ENCODE assay signal across 13 cellular contexts in genomic region chrX:38563006-38563405, GRCh38. TPM values are rescaled to one million over a fixed set of nuclear protein-coding genes. Genes with fewer than 3 reads are reported as not detected.
DNase-seq lines count a peak whose midpoint lies in the region; ATAC-seq, FAIRE-seq and TF ChIP-seq lines count a peak whose summit lies in the region.
"Had no signal": no experiment of that assay in that cellular context is flagged by ENCODE, and none has a peak within 500 bp of the region (broad histone marks: within the 10 kb centered on the region; RNA-seq: fewer than 3 reads in every experiment).

No MANE protein-coding gene starts in this region.

- H3K27me3 ChIP-seq in CD8-positive, alpha-beta T cell (ENCODE audit: insufficient read depth, low read length): no peaks in the 10 kb centered on the region

- no peak overlapping the region for H3K27ac ChIP-seq in CD8-positive, alpha-beta T cell (ENCODE audit: low read depth, low read length)
- H3K27ac ChIP-seq in VCaP: peak overlapping the region; percentile 57
- H3K27ac ChIP-seq in kidney (ENCODE audit: low read depth in 2 of 2, low read length in 2 of 2): no peak overlapping the region

- H3K9me3 Mint-ChIP-seq in CD8-positive, alpha-beta T cell: no peaks in the 10 kb centered on the region
- H3K9me3 Mint-ChIP-seq: activated CD4-positive, alpha-beta T cell treated with anti-CD3 and anti-CD28 coated beads, Interleukin-2, amount 10 ng/mL, durations not matched to agents 24 days and 14 days; activated naive CD4-positive, alpha-beta T cell treated with anti-CD3 and anti-CD28 coated beads, Interleukin-2, amount 10 ng/mL, durations not matched to agents 7 days and 5 days had no signal

- peaks cover 10% of the 10 kb centered on the region for H3K4me1 ChIP-seq in CD8-positive, alpha-beta T cell (ENCODE audit: insufficient read depth, low read length)
- H3K4me1 ChIP-seq in kidney (ENCODE audit: control insufficient read depth in 1 of 2, insufficient read depth in 1 of 2, low read depth in 1 of 2, low read length in 2 of 2): no peaks in the 10 kb centered on the region

- peaks cover 7% of the 10 kb centered on the region for H3K4me1 Mint-ChIP-seq in CD8-positive, alpha-beta T cell (ENCODE audit: low read depth)

- no peak for TF ChIP-seq CTCF in CD8-positive, alpha-beta T cell (IDR thresholded peaks at IDR 0.05)
- TF ChIP-seq CTCF in VCaP (conservative IDR thresholded peaks at IDR 0.05) (no peak), kidney (IDR thresholded peaks at IDR 0.05; ENCODE audit: borderline replicate concordance, extremely low read depth, insufficient read depth) (no peak)

- peak overlapping the region; percentile 23 for H3K4me3 Mint-ChIP-seq in CD8-positive, alpha-beta T cell
- H3K4me3 Mint-ChIP-seq: activated CD4-positive, alpha-beta T cell treated with anti-CD3 and anti-CD28 coated beads, Interleukin-2, amount 10 ng/mL, durations not matched to agents 24 days and 14 days; activated naive CD4-positive, alpha-beta T cell treated with anti-CD3 and anti-CD28 coated beads, Interleukin-2, amount 10 ng/mL, durations not matched to agents 7 days and 5 days had no signal

- CTCF ChIA-PET in CD8-positive, alpha-beta T cell (lab: Charles Lee): no interaction called here

- H3K36me3 Mint-ChIP-seq in CD8-positive, alpha-beta T cell: no peaks in the 10 kb centered on the region
- H3K36me3 Mint-ChIP-seq: activated naive CD4-positive, alpha-beta T cell treated with anti-CD3 and anti-CD28 coated beads, Interleukin-2, amount 10 ng/mL, durations not matched to agents 7 days and 5 days; CD4-positive, CD25-positive, alpha-beta regulatory T cell had no signal

- intact Hi-C loops in CD8-positive, alpha-beta T cell (cut with DNase I, micrococcal nuclease): no loop called here
- intact Hi-C loops in kidney (cut with DNase I): no loop called here

- no peak for DNase-seq in CD8-positive, alpha-beta T cell
- no peak for DNase-seq in kidney
- peak; percentile 0 for DNase-seq in putamen (ENCODE audit: low spot score)
- DNase-seq in activated CD4-positive, alpha-beta T cell treated with anti-CD3 and anti-CD28 coated beads, Interleukin-2, amount 50 U/mL, for 1 hour: no peak
- DNase-seq in central memory CD4-positive, alpha-beta T cell: no peak
- DNase-seq in AG20443 (ENCODE audit: low spot score): no peak
- DNase-seq: activated CD4-positive, alpha-beta T cell treated with anti-CD3 and anti-CD28 coated beads, Interleukin-2, amount 10 ng/mL, durations not matched to agents 24 days and 14 days; activated naive CD4-positive, alpha-beta T cell treated with anti-CD3 and anti-CD28 coated beads, Interleukin-2, amount 10 ng/mL, durations not matched to agents 7 days and 5 days; stimulated activated naive CD4-positive, alpha-beta T cell treated with Interleukin-2 at 50 U/mL for 16 hours had no signal

- no peak overlapping the region for H3K4me3 ChIP-seq in CD8-positive, alpha-beta T cell (ENCODE audit: low read depth, low read length)
- H3K4me3 ChIP-seq in kidney (ENCODE audit: low read length in 2 of 2): peak overlapping the region; percentile 63 to 77
- H3K4me3 ChIP-seq: GM12878 had no signal

- H3K27me3 Mint-ChIP-seq in CD8-positive, alpha-beta T cell (ENCODE audit: low read depth): no peaks in the 10 kb centered on the region

- POLR2A ChIA-PET in CD8-positive, alpha-beta T cell (lab: Charles Lee): no interaction called here

- H3K9ac ChIP-seq in kidney (ENCODE audit: low read length in 2 of 2): peak overlapping the region; percentile 10 to 34

- no peak overlapping the region for H3K27ac Mint-ChIP-seq in CD8-positive, alpha-beta T cell
- H3K27ac Mint-ChIP-seq: activated CD4-positive, alpha-beta T cell treated with anti-CD3 and anti-CD28 coated beads, Interleukin-2, amount 10 ng/mL, durations not matched to agents 24 days and 14 days; activated naive CD4-positive, alpha-beta T cell treated with anti-CD3 and anti-CD28 coated beads, Interleukin-2, amount 10 ng/mL, durations not matched to agents 7 days and 5 days had no signal

- no peak for ATAC-seq in CD8-positive, alpha-beta T cell
- no peak for ATAC-seq in GM21360 (IDR thresholded peaks at IDR 0.05; ENCODE audit: unreplicated experiment)
- ATAC-seq: GM12878 had no signal

- H3K36me3 ChIP-seq in CD8-positive, alpha-beta T cell (ENCODE audit: insufficient read depth, low read length): no peaks in the 10 kb centered on the region
- no peaks in the 10 kb centered on the region for H3K36me3 ChIP-seq in kidney (ENCODE audit: control insufficient read depth in 1 of 2, insufficient read depth in 2 of 2, low read length in 2 of 2)

- FAIRE-seq in kidney (lab: Jason Lieb, UNC): no peak
- FAIRE-seq: GM12878 had no signal

- no peaks in the 10 kb centered on the region for H3K9me3 ChIP-seq in CD8-positive, alpha-beta T cell (ENCODE audit: low read length)
- no peaks in the 10 kb centered on the region for H3K9me3 ChIP-seq in kidney (ENCODE audit: control insufficient read depth in 1 of 2, low read length in 2 of 2)

RNA-seq across cellular contexts. Expression of gene TSPAN7, which starts 1.7 kb away (rescaled TPM):
- under 1 TPM in 1 of 2 experiments, not detected in 1; 0.52 TPM for total RNA-seq in CD8-positive, alpha-beta T cell
- total RNA-seq in kidney: 44.9 TPM
- 98.3 TPM for polyA plus RNA-seq in kidney (ENCODE audit: insufficient read depth, low read depth, low replicate concordance)
- total RNA-seq: activated CD4-positive, alpha-beta T cell treated with anti-CD3 and anti-CD28 coated beads, Interleukin-2, amount 10 ng/mL, durations not matched to agents 24 days and 14 days; CD4-positive, CD25-positive, alpha-beta regulatory T cell; GM12878 had no signal

Comparison
In these comparisons a context has a peak if more than half of its experiments do, and no peak if none do; other contexts are left out.
1. RNA of gene TSPAN7, which starts 1.7 kb away (total RNA-seq): 44.9 TPM in kidney (single experiment); 0.52 TPM in CD8-positive, alpha-beta T cell; every median in the first group is over 10 times any median in the second.